Comparison of ENCODE assay signal across 10 cellular contexts in the genomic region with DNA sequence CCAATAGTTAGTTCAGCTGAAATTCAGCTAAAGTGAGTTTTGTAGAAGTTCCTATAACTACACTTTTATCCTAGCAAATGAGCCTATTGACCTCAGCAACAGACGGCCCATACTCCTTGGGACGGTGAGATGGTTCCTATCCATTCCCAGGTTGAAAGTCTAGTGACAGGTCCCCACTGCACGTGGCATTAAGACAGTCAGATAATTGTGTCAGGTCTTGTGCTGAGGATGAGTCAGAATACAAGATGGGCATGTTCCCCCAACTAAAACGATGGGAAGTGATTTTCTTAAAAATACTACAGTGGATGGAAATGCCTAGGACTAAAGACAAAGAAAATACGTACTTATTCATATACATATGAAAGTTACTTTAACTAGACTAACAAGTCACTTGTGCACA. TPM values are rescaled to one million over a fixed set of nuclear protein-coding genes. Genes with fewer than 3 reads are reported as not detected.
DNase-seq lines count a peak whose midpoint lies in the region; ATAC-seq, FAIRE-seq and TF ChIP-seq lines count a peak whose summit lies in the region.
"Had no signal": no experiment of that assay in that cellular context is flagged by ENCODE, and none has a peak within 500 bp of the region (broad histone marks: within the 10 kb centered on the region; RNA-seq: fewer than 3 reads in every experiment).

No MANE protein-coding gene starts in this region.

- H3K27ac Mint-ChIP-seq in activated CD8-positive, alpha-beta memory T cell treated with anti-CD3 and anti-CD28 coated beads, Interleukin-2, amount 10 ng/mL, durations not matched to agents 7 days and 5 days = no peak overlapping the region

- H3K9me3 ChIP-seq in ascending aorta = no peaks in the 10 kb centered on the region
- H3K9me3 ChIP-seq in HepG2 (ENCODE audit: low read length) = no peaks in the 10 kb centered on the region
- H3K9me3 ChIP-seq in thyroid gland = no peaks in the 10 kb centered on the region
- H3K9me3 ChIP-seq in HAP-1 = no peaks in the 10 kb centered on the region

- ATAC-seq in activated CD8-positive, alpha-beta memory T cell treated with anti-CD3 and anti-CD28 coated beads, Interleukin-2, amount 10 ng/mL, durations not matched to agents 7 days and 5 days = no peak
- ATAC-seq in HepG2 = no peak
- ATAC-seq in GM21367 (IDR thresholded peaks at IDR 0.05; ENCODE audit: unreplicated experiment) = no peak

- FAIRE-seq in HepG2 (lab: Jason Lieb, UNC) = no peak
- FAIRE-seq: islet of Langerhans had no signal

- DNase-seq in activated CD8-positive, alpha-beta memory T cell treated with anti-CD3 and anti-CD28 coated beads, Interleukin-2, amount 10 ng/mL, durations not matched to agents 7 days and 5 days = no peak
- no peak for DNase-seq in activated CD8-positive, alpha-beta memory T cell treated with anti-CD3 and anti-CD28 coated beads, Interleukin-2, amount 50 U/mL, for 48 hours
- DNase-seq in ascending aorta (ENCODE audit: low spot score in 2 of 2) = no peak
- DNase-seq in HepG2 (ENCODE audit: low spot score) = no peak
- DNase-seq in thyroid gland = no peak
- no peak for DNase-seq in NCI-H1048 (lab: John Stamatoyannopoulos, UW)
- no peak for DNase-seq in HAP-1 (ENCODE audit: low spot score in 2 of 2)

- H3K79me2 ChIP-seq in HepG2 (ENCODE audit: insufficient read depth, low read length) = no peaks in the 10 kb centered on the region

- intact Hi-C loops in ascending aorta (cut with DNase I) (loop anchor here (1.0 to 5.0 kb wide), 8 partner anchors 32 to 350 kb away; a partner anchor contains a TSS), HepG2 (cut with micrococcal nuclease; ENCODE audit: unreplicated experiment) (loop anchor here (1.0 to 10.0 kb wide), 4 partner anchors 269 to 390 kb away; no protein-coding TSS in a partner anchor), thyroid gland (cut with DNase I) (loop anchor here (5.0 to 10.0 kb wide), 2 partner anchors 172 to 255 kb away; no protein-coding TSS in a partner anchor)

- H3K4me3 ChIP-seq in ascending aorta (peak overlapping the region; percentile 75 to 98), HepG2 (replicated peaks in 1 of 3; ENCODE audit: insufficient read depth in 1 of 3, low read depth in 2 of 3, low read length in 3 of 3) (no peak overlapping the region), thyroid gland (replicated peaks in 1 of 3) (peak overlapping the region; percentile 65 to 95 (median 69)), HAP-1 (no peak overlapping the region)

- no peaks in the 10 kb centered on the region for H4K20me1 ChIP-seq in HepG2 (ENCODE audit: insufficient read depth, low read length)

- no peak overlapping the region for H3K9ac ChIP-seq in HepG2 (ENCODE audit: insufficient read depth, low read depth, low read length)

- H3K36me3 ChIP-seq in ascending aorta = peaks cover 0 to 9% of the 10 kb centered on the region in 2 donors
- no peaks in the 10 kb centered on the region for H3K36me3 ChIP-seq in HepG2 (replicated peaks in 1 of 2; ENCODE audit: control insufficient read depth in 1 of 2, insufficient read depth in 2 of 2, low read length in 2 of 2)
- no peaks in the 10 kb centered on the region for H3K36me3 ChIP-seq in thyroid gland
- H3K36me3 ChIP-seq in HAP-1 (replicated peaks) = no peaks in the 10 kb centered on the region

- H3K4me1 ChIP-seq in ascending aorta = peaks cover 0 to 20% of the 10 kb centered on the region in 2 donors
- peaks cover 21% of the 10 kb centered on the region for H3K4me1 ChIP-seq in HepG2 (ENCODE audit: insufficient read depth, low read length)
- H3K4me1 ChIP-seq in thyroid gland = peaks cover 40 to 42% of the 10 kb centered on the region in 2 donors
- peaks cover 22% of the 10 kb centered on the region for H3K4me1 ChIP-seq in HAP-1

- CTCF ChIA-PET in activated CD8-positive, alpha-beta memory T cell treated with anti-CD3 and anti-CD28 coated beads, Interleukin-2, amount 10 ng/mL, durations not matched to agents 7 days and 5 days (lab: Charles Lee) = interaction anchor here (0.6 to 3.1 kb wide), 29 partner anchors 10 to 392 kb away, joined by 3 to 27 read pairs (median 5); no protein-coding TSS in a partner anchor
- CTCF ChIA-PET in HepG2 (lab: Yijun Ruan, JAX; ENCODE audit: low intra/inter-chr PET ratio, low total read pairs) = interaction anchor here (1.5 to 2.1 kb wide), 2 partner anchors 268 to 354 kb away, joined by 8 to 17 read pairs; no protein-coding TSS in a partner anchor

- H3K27me3 Mint-ChIP-seq in activated CD8-positive, alpha-beta memory T cell treated with anti-CD3 and anti-CD28 coated beads, Interleukin-2, amount 10 ng/mL, durations not matched to agents 7 days and 5 days = peaks cover 77% of the 10 kb centered on the region

- WGBS in HepG2 (ENCODE audit: low lambda C conversion rate) = 56% methylated on average over 5 of the region's 5 CpGs
- WGBS in thyroid gland, 2 donors = 48 to 54% methylated on average over 5 of the region's 5 CpGs

- H3K27me3 ChIP-seq in ascending aorta = no peaks in the 10 kb centered on the region
- H3K27me3 ChIP-seq in HepG2 (ENCODE audit: control insufficient read depth in 1 of 2, insufficient read depth in 2 of 2, low read length in 2 of 2) = peaks cover 9 to 44% of the 10 kb centered on the region in 2 experiments
- no peaks in the 10 kb centered on the region for H3K27me3 ChIP-seq in thyroid gland
- H3K27me3 ChIP-seq in HAP-1 (ENCODE audit: low read depth) = no peaks in the 10 kb centered on the region

- H3K36me3 Mint-ChIP-seq in activated CD8-positive, alpha-beta memory T cell treated with anti-CD3 and anti-CD28 coated beads, Interleukin-2, amount 10 ng/mL, durations not matched to agents 7 days and 5 days = no peaks in the 10 kb centered on the region

- BruUV-seq in HepG2 (replicated peaks; lab: Mats Ljungman, UMichigan) = no TSS peak

- in situ Hi-C loops in HepG2 (cut with HindIII; ENCODE audit: extremely low pct_ligation_motif_present, low pct_unique_long_range_greater_than_20kb) (loop anchor here (5.0 to 10.0 kb wide), 2 partner anchors 270 to 352 kb away; no protein-coding TSS in a partner anchor), HAP-1 (cut with MboI; ENCODE audit: low sequenced_read_pairs) (no loop called here)

- H2AFZ ChIP-seq in HepG2 (ENCODE audit: low read length) = no peak overlapping the region

- no peak for TF ChIP-seq RAD21 in HepG2 (CRISPR knock-in tag; IDR thresholded peaks at IDR 0.05)

- no peaks in the 10 kb centered on the region for H3K9me3 Mint-ChIP-seq in activated CD8-positive, alpha-beta memory T cell treated with anti-CD3 and anti-CD28 coated beads, Interleukin-2, amount 10 ng/mL, durations not matched to agents 7 days and 5 days (ENCODE audit: low read depth)

- POLR2A ChIA-PET in HepG2 (lab: Yijun Ruan, JAX) = no interaction called here

- TF ChIP-seq POLR2A in HepG2 (IDR thresholded peaks at IDR 0.05; ENCODE audit: insufficient read depth in 1 of 2, low read depth in 2 of 2, low read length in 2 of 2) (no peak), thyroid gland (IDR thresholded peaks at IDR 0.05) (no peak)

- TF ChIP-seq CTCF in ascending aorta (IDR thresholded peaks at IDR 0.05) = no peak
- TF ChIP-seq CTCF in HepG2 (CRISPR knock-in tag; IDR thresholded peaks at IDR 0.05) = no peak
- no peak for TF ChIP-seq CTCF in thyroid gland (IDR thresholded peaks at IDR 0.05)

- peak overlapping the region; percentile 82 for H3K4me3 Mint-ChIP-seq in activated CD8-positive, alpha-beta memory T cell treated with anti-CD3 and anti-CD28 coated beads, Interleukin-2, amount 10 ng/mL, durations not matched to agents 7 days and 5 days

- H3K4me2 ChIP-seq in HepG2 (ENCODE audit: low read depth, low read length) = peak overlapping the region; percentile 93

- no peak for TF ChIP-seq EP300 in HepG2 (IDR thresholded peaks at IDR 0.05; ENCODE audit: low read depth in 2 of 2, low read length in 2 of 2)
- no peak for TF ChIP-seq EP300 in HepG2 (CRISPR knock-in tag; IDR thresholded peaks at IDR 0.05; ENCODE audit: borderline replicate concordance)

- H3K27ac ChIP-seq in ascending aorta = peak overlapping the region; percentile 97 to 99
- no peak overlapping the region for H3K27ac ChIP-seq in HepG2 (ENCODE audit: extremely low read length, insufficient read depth, low read length)
- peak overlapping the region; percentile 55 to 97 (median 96) for H3K27ac ChIP-seq in thyroid gland

- peaks cover 21% of the 10 kb centered on the region for H3K4me1 Mint-ChIP-seq in activated CD8-positive, alpha-beta memory T cell treated with anti-CD3 and anti-CD28 coated beads, Interleukin-2, amount 10 ng/mL, durations not matched to agents 7 days and 5 days

RNA-seq across cellular contexts. Expression of a gene that starts 2.1 kb away (rescaled TPM):
- total RNA-seq in activated CD8-positive, alpha-beta memory T cell treated with anti-CD3 and anti-CD28 coated beads, Interleukin-2, amount 10 ng/mL, durations not matched to agents 7 days and 5 days = under 1 TPM in 1 of 2 experiments, not detected in 1; 0.87 TPM
- 156 TPM for total RNA-seq in ascending aorta
- not detected in 2 replicates for total RNA-seq in HepG2 (2016; rRNA removed; fragmentation: Illumina TruSeq; extraction: Trizol)
- total RNA-seq in HepG2 (2016; cell fraction: cytosol; rRNA removed; fragmentation: Illumina TruSeq; extraction: Trizol; ENCODE audit: low read depth) = not detected in 2 replicates
- total RNA-seq in HepG2 (2016; cell fraction: insoluble cytoplasmic fraction; rRNA removed; fragmentation: Illumina TruSeq; extraction: Trizol) = not detected in 2 replicates
- not detected in 2 replicates for total RNA-seq in HepG2 (2016; cell fraction: membrane; rRNA removed; fragmentation: Illumina TruSeq; extraction: Trizol)
- total RNA-seq in HepG2 (2016; cell fraction: nucleus; rRNA removed; fragmentation: Illumina TruSeq; extraction: Trizol) = not detected in 2 replicates
- 0.08 and 0.40 TPM in 2 replicates for polyA plus RNA-seq in HepG2 (2011; rRNA removed)
- 0.10 and 0.36 TPM in 2 replicates for polyA plus RNA-seq in HepG2 (2011; cell fraction: cytosol; rRNA removed)
- polyA plus RNA-seq in HepG2 (2011; cell fraction: nucleus; rRNA removed) = 0.10 TPM in 1 of 2 replicates, not detected in the other
- polyA plus RNA-seq in HepG2 (2012) = 0.13 TPM in 1 of 2 replicates, not detected in the other
- not detected in 2 replicates for polyA plus RNA-seq in HepG2 (2016; cell fraction: cytosol; fragmentation: Illumina TruSeq; extraction: Trizol; ENCODE audit: low read depth)
- polyA plus RNA-seq in HepG2 (2016; cell fraction: insoluble cytoplasmic fraction; fragmentation: Illumina TruSeq; extraction: Trizol; ENCODE audit: low read depth) = not detected in 2 replicates
- polyA plus RNA-seq in HepG2 (2016; cell fraction: membrane; fragmentation: Illumina TruSeq; extraction: Trizol; ENCODE audit: low read depth) = not detected in 2 replicates
- not detected in 2 replicates for polyA plus RNA-seq in HepG2 (2016; cell fraction: nucleus; fragmentation: Illumina TruSeq; extraction: Trizol; ENCODE audit: insufficient read depth, low read depth)
- polyA minus RNA-seq in HepG2 (2011; rRNA and poly(A)+ RNA removed; ENCODE audit: low replicate concordance) = 31.2 TPM in 1 of 2 replicates, not detected in the other
- polyA minus RNA-seq in HepG2 (2011; cell fraction: cytosol; rRNA and poly(A)+ RNA removed) = not detected in 2 replicates
- polyA minus RNA-seq in HepG2 (2011; cell fraction: nucleus; rRNA and poly(A)+ RNA removed) = not detected in 2 replicates
- total RNA-seq in thyroid gland = 100 to 1,000 TPM; 301 to 490 (median 321) TPM
- total RNA-seq: T-helper 2 cell treated with Interferon-gamma antibody and Interleukin-4, amounts not matched to agents 100 ng/mL and 5 ng/mL, for 36 hours had no signal

RNA-seq across cellular contexts. Expression of a gene that starts 27.4 kb away (rescaled TPM):
- total RNA-seq in activated CD8-positive, alpha-beta memory T cell treated with anti-CD3 and anti-CD28 coated beads, Interleukin-2, amount 10 ng/mL, durations not matched to agents 7 days and 5 days = under 1 TPM in 1 of 2 experiments, not detected in 1; 0.26 TPM
- 92.6 TPM for total RNA-seq in ascending aorta
- 0.09 and 0.24 TPM in 2 replicates for total RNA-seq in HepG2 (2016; rRNA removed; fragmentation: Illumina TruSeq; extraction: Trizol)
- total RNA-seq in HepG2 (2016; cell fraction: cytosol; rRNA removed; fragmentation: Illumina TruSeq; extraction: Trizol; ENCODE audit: low read depth) = not detected in 2 replicates
- total RNA-seq in HepG2 (2016; cell fraction: insoluble cytoplasmic fraction; rRNA removed; fragmentation: Illumina TruSeq; extraction: Trizol) = 0.17 and 0.24 TPM in 2 replicates
- 0.21 and 0.25 TPM in 2 replicates for total RNA-seq in HepG2 (2016; cell fraction: membrane; rRNA removed; fragmentation: Illumina TruSeq; extraction: Trizol)
- total RNA-seq in HepG2 (2016; cell fraction: nucleus; rRNA removed; fragmentation: Illumina TruSeq; extraction: Trizol) = not detected in 2 replicates
- polyA plus RNA-seq in HepG2 (2011; rRNA removed) = 0.18 and 0.42 TPM in 2 replicates
- 0.13 and 0.26 TPM in 2 replicates for polyA plus RNA-seq in HepG2 (2011; cell fraction: cytosol; rRNA removed)
- 0.05 TPM in 1 of 2 replicates, not detected in the other for polyA plus RNA-seq in HepG2 (2011; cell fraction: nucleus; rRNA removed)
- 0.20 TPM in 1 of 2 replicates, not detected in the other for polyA plus RNA-seq in HepG2 (2012)
- polyA plus RNA-seq in HepG2 (2016; cell fraction: cytosol; fragmentation: Illumina TruSeq; extraction: Trizol; ENCODE audit: low read depth) = 0.09 and 0.12 TPM in 2 replicates
- not detected in 2 replicates for polyA plus RNA-seq in HepG2 (2016; cell fraction: insoluble cytoplasmic fraction; fragmentation: Illumina TruSeq; extraction: Trizol; ENCODE audit: low read depth)
- polyA plus RNA-seq in HepG2 (2016; cell fraction: membrane; fragmentation: Illumina TruSeq; extraction: Trizol; ENCODE audit: low read depth) = 0.28 and 0.46 TPM in 2 replicates
- polyA plus RNA-seq in HepG2 (2016; cell fraction: nucleus; fragmentation: Illumina TruSeq; extraction: Trizol; ENCODE audit: insufficient read depth, low read depth) = not detected in 2 replicates
- polyA minus RNA-seq in HepG2 (2011; rRNA and poly(A)+ RNA removed; ENCODE audit: low replicate concordance) = 0.04 and 22.5 TPM in 2 replicates
- 0.18 TPM in 1 of 2 replicates, not detected in the other for polyA minus RNA-seq in HepG2 (2011; cell fraction: cytosol; rRNA and poly(A)+ RNA removed)
- polyA minus RNA-seq in HepG2 (2011; cell fraction: nucleus; rRNA and poly(A)+ RNA removed) = not detected in 2 replicates
- total RNA-seq in thyroid gland = 100 to 1,000 TPM; 210 to 331 (median 239) TPM
- total RNA-seq: T-helper 2 cell treated with Interferon-gamma antibody and Interleukin-4, amounts not matched to agents 100 ng/mL and 5 ng/mL, for 36 hours had no signal

Comparison
In these comparisons a context has a peak if more than half of its experiments do, and no peak if none do; other contexts are left out.
1. H3K4me3 ChIP-seq: peak in ascending aorta (2 of 2) and thyroid gland (3 of 3); none in HepG2 (0 of 3) and HAP-1 (single experiment).
2. RNA of a gene that starts 2.1 kb away (total RNA-seq): 301 to 490 TPM in thyroid gland and 156 TPM in ascending aorta (single experiment); 0.87 TPM in activated CD8-positive, alpha-beta memory T cell treated with anti-CD3 and anti-CD28 coated beads, Interleukin-2, amount 10 ng/mL, durations not matched to agents 7 days and 5 days and not detected in HepG2; every median in the first group is over 10 times any median in the second.
3. RNA of a gene that starts 27.4 kb away (total RNA-seq): 210 to 331 TPM in thyroid gland and 92.6 TPM in ascending aorta (single experiment); 0.26 TPM in activated CD8-positive, alpha-beta memory T cell treated with anti-CD3 and anti-CD28 coated beads, Interleukin-2, amount 10 ng/mL, durations not matched to agents 7 days and 5 days and 0.09 to 0.25 TPM in HepG2; every median in the first group is over 10 times any median in the second.